Comparison of ENCODE assay signal across 19 cellular contexts in the genomic region with DNA sequence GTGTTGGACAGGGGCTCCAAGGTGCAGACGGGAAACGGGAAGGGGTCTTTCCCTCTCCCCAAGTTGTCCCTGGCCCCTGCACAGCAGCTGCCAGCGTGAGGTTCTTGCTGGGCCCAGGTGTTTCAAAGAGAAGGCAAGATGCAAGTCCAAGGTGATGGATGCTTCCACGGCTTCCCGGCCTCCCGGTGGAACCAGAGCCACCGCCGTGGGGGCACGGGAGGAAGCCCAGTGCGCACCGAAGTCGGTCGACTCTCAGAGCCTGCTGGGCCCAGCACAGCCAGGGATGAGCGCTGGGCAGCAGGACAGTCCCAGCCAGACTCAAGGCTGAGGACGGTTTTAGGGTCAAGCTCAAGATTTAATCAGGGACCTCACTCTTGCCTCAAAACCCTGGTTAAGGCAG. TPM values are rescaled to one million over a fixed set of nuclear protein-coding genes. Genes with fewer than 3 reads are reported as not detected.
DNase-seq lines count a peak whose midpoint lies in the region; ATAC-seq, FAIRE-seq and TF ChIP-seq lines count a peak whose summit lies in the region.
"Had no signal": no experiment of that assay in that cellular context is flagged by ENCODE, and none has a peak within 500 bp of the region (broad histone marks: within the 10 kb centered on the region; RNA-seq: fewer than 3 reads in every experiment).

No MANE protein-coding gene starts in this region.

- in situ Hi-C loops in IMR-90 (cut with MboI; ENCODE audit: low sequenced_read_pairs): no loop called here

- peaks cover 23% of the 10 kb centered on the region for H3K27me3 Mint-ChIP-seq in brain
- peaks cover 10% of the 10 kb centered on the region for H3K27me3 Mint-ChIP-seq in neural crest cell (ENCODE audit: low read depth)
- H3K27me3 Mint-ChIP-seq in naive thymus-derived CD4-positive, alpha-beta T cell: peaks cover 7 to 38% (median 25%) of the 10 kb centered on the region in 5 donors

- H3K4me1 Mint-ChIP-seq in brain (peaks cover 44% of the 10 kb centered on the region), neural crest cell (peaks cover 53% of the 10 kb centered on the region)
- no peaks in the 10 kb centered on the region for H3K4me1 Mint-ChIP-seq in naive thymus-derived CD4-positive, alpha-beta T cell

- H4K91ac ChIP-seq in IMR-90 (ENCODE audit: insufficient read depth, low read depth, low read length): no peak overlapping the region

- dilution Hi-C loops in IMR-90 (cut with HindIII; ENCODE audit: low sequenced_read_pairs, unreplicated experiment): no loop called here

- no peak overlapping the region for H2AK9ac ChIP-seq in IMR-90 (replicated peaks; ENCODE audit: low read depth, low read length, poor library complexity)

- FAIRE-seq in urothelium cell line (lab: Jason Lieb, UNC): no peak
- FAIRE-seq: G401.6, GM12892 had no signal

- no peak overlapping the region for H3K23ac ChIP-seq in IMR-90 (ENCODE audit: low read depth, low read length)

- no peaks in the 10 kb centered on the region for H3K9me1 ChIP-seq in IMR-90 (ENCODE audit: insufficient read depth, low read length)

- H3K79me2 ChIP-seq in osteoblast (ENCODE audit: insufficient read depth, low read length): no peaks in the 10 kb centered on the region

- CTCF ChIA-PET in IMR-90 (lab: Yijun Ruan, JAX): interaction anchor here (0.6 kb wide), 1 partner anchor 263 kb away, joined by 3 read pairs; no protein-coding TSS in a partner anchor
- CTCF ChIA-PET in naive thymus-derived CD4-positive, alpha-beta T cell (lab: Charles Lee): no interaction called here

- ATAC-seq in IMR-90 (ENCODE audit: low read depth): no peak
- no peak for ATAC-seq in naive thymus-derived CD4-positive, alpha-beta T cell
- ATAC-seq: CD8-positive, alpha-beta T cell had no signal

- H3K4ac ChIP-seq in IMR-90 (ENCODE audit: low read depth, low read length): no peak overlapping the region

- H3K36me3 ChIP-seq in IMR-90 (ENCODE audit: control insufficient read depth, insufficient read depth, low read length) (no peaks in the 10 kb centered on the region), osteoblast (ENCODE audit: insufficient read depth, low read length) (no peaks in the 10 kb centered on the region)
- H3K36me3 ChIP-seq in naive thymus-derived CD4-positive, alpha-beta T cell (ENCODE audit: control insufficient read depth in 2 of 3, insufficient read depth in 3 of 3, low read length in 3 of 3): no peaks in the 10 kb centered on the region

- H4K8ac ChIP-seq in IMR-90 (ENCODE audit: low read depth in 2 of 2, low read length in 2 of 2): no peak overlapping the region

- no peak overlapping the region for H2BK5ac ChIP-seq in IMR-90 (ENCODE audit: low read depth, low read length, poor library complexity, severe bottlenecking)

- DNase-seq in IMR-90 (no peak), neural crest cell (ENCODE audit: low read depth, low spot score) (no peak), osteoblast (ENCODE audit: insufficient read length, low spot score, missing footprints) (peak; percentile 55), urothelium cell line (ENCODE audit: low spot score) (no peak)
- no peak for DNase-seq in naive thymus-derived CD4-positive, alpha-beta T cell
- DNase-seq: C1 segment of cervical spinal cord; Caco-2; CD8-positive, alpha-beta T cell; DMS153; DND-41; GOT3; H7; HCEC 1CT had no signal

- no peak overlapping the region for H4K5ac ChIP-seq in IMR-90 (ENCODE audit: low read depth, low read length)

- peaks cover 3% of the 10 kb centered on the region for H3K9me3 ChIP-seq in IMR-90 (ENCODE audit: control insufficient read depth, insufficient read depth, low read length)
- H3K9me3 ChIP-seq in osteoblast (ENCODE audit: low read depth, low read length): no peaks in the 10 kb centered on the region
- H3K9me3 ChIP-seq in naive thymus-derived CD4-positive, alpha-beta T cell (ENCODE audit: control insufficient read depth in 2 of 3, low read length in 3 of 3): peaks cover 0 to 4% (median 0%) of the 10 kb centered on the region in 3 experiments
- H3K9me3 ChIP-seq: Caco-2 had no signal

- no peak overlapping the region for H3K56ac ChIP-seq in IMR-90 (ENCODE audit: extremely low read depth, insufficient read depth, low read length)

- POLR2A ChIA-PET in IMR-90 (lab: Charles Lee; ENCODE audit: unreplicated experiment): no interaction called here
- POLR2A ChIA-PET in naive thymus-derived CD4-positive, alpha-beta T cell (lab: Charles Lee): no interaction called here

- H2AFZ ChIP-seq in IMR-90 (replicated peaks; ENCODE audit: low read length, poor library complexity) (peak overlapping the region; percentile 41), osteoblast (ENCODE audit: low read length) (no peak overlapping the region)

- TF ChIP-seq POLR2A in IMR-90 (IDR thresholded peaks at IDR 0.05; ENCODE audit: low read depth, low read length): no peak

- no peak overlapping the region for H2BK15ac ChIP-seq in IMR-90 (ENCODE audit: low read depth, low read length)

- H3K79me1 ChIP-seq in IMR-90 (ENCODE audit: low read depth in 1 of 2, low read length in 2 of 2): no peaks in the 10 kb centered on the region

- peaks cover 2 to 11% (median 11%) of the 10 kb centered on the region in 5 experiments for H3K9me3 Mint-ChIP-seq in brain
- H3K9me3 Mint-ChIP-seq in neural crest cell: peaks cover 9% of the 10 kb centered on the region
- peaks cover 0 to 7% (median 1%) of the 10 kb centered on the region in 11 donors for H3K9me3 Mint-ChIP-seq in naive thymus-derived CD4-positive, alpha-beta T cell
- H3K9me3 Mint-ChIP-seq: CD8-positive, alpha-beta T cell had no signal

- peak overlapping the region in 4 of 5 experiments; percentile 31 to 72 (median 62) for H3K27ac Mint-ChIP-seq in brain
- H3K27ac Mint-ChIP-seq in neural crest cell (ENCODE audit: unreplicated experiment): peak overlapping the region; percentile 69
- H3K27ac Mint-ChIP-seq in naive thymus-derived CD4-positive, alpha-beta T cell: no peak overlapping the region
- H3K27ac Mint-ChIP-seq: CD8-positive, alpha-beta T cell had no signal

- intact Hi-C loops in IMR-90 (cut with micrococcal nuclease): no loop called here
- intact Hi-C loops in naive thymus-derived CD4-positive, alpha-beta T cell (cut with micrococcal nuclease): no loop called here

- no peak overlapping the region for H3K18ac ChIP-seq in IMR-90 (ENCODE audit: low read depth, low read length)

- TF ChIP-seq CTCF in IMR-90 (conservative IDR thresholded peaks at IDR 0.05; ENCODE audit: low read depth, low read length): no peak
- TF ChIP-seq CTCF in brain (conservative IDR thresholded peaks at IDR 0.05): no peak
- TF ChIP-seq CTCF in neural crest cell (conservative IDR thresholded peaks at IDR 0.05): no peak
- TF ChIP-seq CTCF in osteoblast (IDR thresholded peaks at IDR 0.05; ENCODE audit: extremely low read depth, low read depth, low read length): no peak

- BruUV-seq in IMR-90 (replicated peaks; lab: Mats Ljungman, UMichigan): no TSS peak

- H3K4me3 ChIP-seq in IMR-90 (ENCODE audit: insufficient read depth, low read depth, low read length) (no peak overlapping the region), osteoblast (ENCODE audit: insufficient read depth, low read length) (no peak overlapping the region)
- no peak overlapping the region for H3K4me3 ChIP-seq in naive thymus-derived CD4-positive, alpha-beta T cell (ENCODE audit: low read length)

- no peak overlapping the region for H2AK5ac ChIP-seq in IMR-90 (ENCODE audit: low read depth, low read length)

- H3K4me1 ChIP-seq in IMR-90 (ENCODE audit: control insufficient read depth, insufficient read depth, low read length) (no peaks in the 10 kb centered on the region), osteoblast (ENCODE audit: insufficient read depth, low read length) (no peaks in the 10 kb centered on the region)
- no peaks in the 10 kb centered on the region for H3K4me1 ChIP-seq in naive thymus-derived CD4-positive, alpha-beta T cell (ENCODE audit: control insufficient read depth in 2 of 2, insufficient read depth in 2 of 2, low read length in 2 of 2)
- H3K4me1 ChIP-seq: Caco-2 had no signal

- H3K4me2 ChIP-seq in IMR-90 (ENCODE audit: low read depth, low read length) (no peak overlapping the region), osteoblast (ENCODE audit: insufficient read depth, low read length) (no peak overlapping the region)

- WGBS in IMR-90 (ENCODE audit: extremely low coverage in 2 of 2, insufficient read length in 1 of 2), 2 experiments: 79% methylated on average over 10 of the region's 15 CpGs; no CpG with 5 or more reads in 1 of the 2 experiments

- H3K27ac ChIP-seq in IMR-90 (ENCODE audit: insufficient read depth, low read length) (no peak overlapping the region), osteoblast (ENCODE audit: low read depth, low read length) (no peak overlapping the region)
- no peak overlapping the region for H3K27ac ChIP-seq in naive thymus-derived CD4-positive, alpha-beta T cell (ENCODE audit: low read depth, low read length)

- H3K4me3 Mint-ChIP-seq in brain (peak overlapping the region in 3 of 5 experiments; percentile 32 to 48 (median 39)), neural crest cell (peak overlapping the region; percentile 54)
- no peak overlapping the region for H3K4me3 Mint-ChIP-seq in naive thymus-derived CD4-positive, alpha-beta T cell
- H3K4me3 Mint-ChIP-seq: CD8-positive, alpha-beta T cell had no signal

- no peak overlapping the region for H2BK20ac ChIP-seq in IMR-90 (ENCODE audit: low read depth, low read length)

- no peak overlapping the region for H2BK120ac ChIP-seq in IMR-90 (ENCODE audit: low read depth, low read length)

- H4K20me1 ChIP-seq in IMR-90 (ENCODE audit: insufficient read depth, low read length): no peaks in the 10 kb centered on the region
- H4K20me1 ChIP-seq in osteoblast (ENCODE audit: insufficient read depth, low read length): no peaks in the 10 kb centered on the region

- H3K27me3 ChIP-seq in IMR-90 (ENCODE audit: control insufficient read depth, insufficient read depth, low read length) (peaks cover 45% of the 10 kb centered on the region), osteoblast (ENCODE audit: insufficient read depth, low read length) (peaks cover 58% of the 10 kb centered on the region)
- H3K27me3 ChIP-seq in naive thymus-derived CD4-positive, alpha-beta T cell (ENCODE audit: control insufficient read depth in 2 of 2, insufficient read depth in 2 of 2, low read length in 2 of 2): no peaks in the 10 kb centered on the region

- H3K14ac ChIP-seq in IMR-90 (replicated peaks; ENCODE audit: low read depth, low read length): no peak overlapping the region

- no peaks in the 10 kb centered on the region for H3K36me3 Mint-ChIP-seq in brain
- no peaks in the 10 kb centered on the region for H3K36me3 Mint-ChIP-seq in neural crest cell (ENCODE audit: low read depth)
- H3K36me3 Mint-ChIP-seq in naive thymus-derived CD4-positive, alpha-beta T cell: peaks cover 0 to 14% (median 3%) of the 10 kb centered on the region in 5 donors
- H3K36me3 Mint-ChIP-seq: CD8-positive, alpha-beta T cell had no signal

- TF ChIP-seq RAD21 in IMR-90 (IDR thresholded peaks at IDR 0.05; ENCODE audit: low read length): no peak

- H3K9ac ChIP-seq in IMR-90 (ENCODE audit: low read depth, low read length): no peak overlapping the region

RNA-seq across cellular contexts. Expression of a gene that starts 25.2 kb away (rescaled TPM):
- total RNA-seq in IMR-90 (2012; rRNA removed) (not detected in 2 replicates), neural crest cell (not detected in 2 replicates), osteoblast (not detected in 2 replicates)
- polyA plus RNA-seq in IMR-90 (2012; rRNA removed) (not detected in 2 replicates), brain (ENCODE audit: insufficient read depth, low read depth, low replicate concordance) (14.4 TPM)
- polyA plus RNA-seq in IMR-90 (2012; cell fraction: cytosol; rRNA removed): not detected in 2 replicates
- not detected in 2 replicates for polyA plus RNA-seq in IMR-90 (2012; cell fraction: nucleus; rRNA removed; ENCODE audit: low replicate concordance)
- total RNA-seq in naive thymus-derived CD4-positive, alpha-beta T cell: not detected
- not detected for polyA plus RNA-seq in naive thymus-derived CD4-positive, alpha-beta T cell
- total RNA-seq: A172; A673; Caco-2; CD8-positive, alpha-beta T cell; H7 had no signal
- polyA plus RNA-seq: BJ had no signal

Comparison
In these comparisons a context has a peak if more than half of its experiments do, and no peak if none do; other contexts are left out.
1. H3K27ac Mint-ChIP-seq: peak in brain (4 of 5) and neural crest cell (single experiment); none in naive thymus-derived CD4-positive, alpha-beta T cell (0 of 9).
2. H3K4me3 Mint-ChIP-seq: peak in brain (3 of 5) and neural crest cell (single experiment); none in naive thymus-derived CD4-positive, alpha-beta T cell (0 of 10).